Comparison of ENCODE assay signal across 14 cellular contexts in genomic region chr6:45728674-45729073, GRCh38.
DNase-seq lines count a peak whose midpoint lies in the region; ATAC-seq and TF ChIP-seq lines count a peak whose summit lies in the region.
"Had no signal": no experiment of that assay in that cellular context is flagged by ENCODE, and none has a peak within 500 bp of the region (broad histone marks: within the 10 kb centered on the region; RNA-seq: fewer than 3 reads in every experiment).

No MANE protein-coding gene starts in this region.

- in situ Hi-C loops in astrocyte of the spinal cord (cut with HindIII; ENCODE audit: low sequenced_read_pairs), result no loop called here

- TF ChIP-seq CTCF in astrocyte of the spinal cord (IDR thresholded peaks at IDR 0.05; ENCODE audit: low read depth, low read length), result no peak
- TF ChIP-seq CTCF in foreskin fibroblast (IDR thresholded peaks at IDR 0.05; ENCODE audit: low read depth, low read length), result no peak

- peak; percentile 26 for DNase-seq in DMS79 (lab: John Stamatoyannopoulos, UW)
- peak; percentile 37 for DNase-seq in LHCN-M2 (ENCODE audit: low read depth)
- DNase-seq in astrocyte of the spinal cord (ENCODE audit: low read depth, low spot score), result peak; percentile 25
- DNase-seq in foreskin fibroblast, result peak; percentile 64 to 79
- no peak for DNase-seq in T-cell
- no peak for DNase-seq in 8988T
- no peak for DNase-seq in posterior vena cava (ENCODE audit: low spot score)
- DNase-seq: activated B cell treated with CpG ODN at 0.5 μM for 24 hours; activated gamma-delta T cell treated with Interleukin-2 at 50 U/mL for 16 hours; body of pancreas; effector CD4-positive, alpha-beta T cell; heart left ventricle; SW 1271 had no signal

- POLR2A ChIA-PET in T-cell (lab: Charles Lee), result no interaction called here

- CTCF ChIA-PET in T-cell (lab: Charles Lee), result interaction anchor here in 1 of 2 donors (0.8 kb wide), 1 partner anchor 14 kb away, joined by 3 read pairs; no protein-coding TSS in a partner anchor

- H3K27me3 Mint-ChIP-seq in T-cell, result no peaks in the 10 kb centered on the region

- H3K4me3 ChIP-seq in astrocyte of the spinal cord (ENCODE audit: low read depth, low read length) (no peak overlapping the region), foreskin fibroblast (ENCODE audit: low read depth in 1 of 2, low read length in 2 of 2) (no peak overlapping the region)
- H3K4me3 ChIP-seq: body of pancreas, heart left ventricle had no signal

- intact Hi-C loops in posterior vena cava (cut with DNase I), result no loop called here

- no peak overlapping the region for H3K4me3 Mint-ChIP-seq in T-cell
- H3K4me3 Mint-ChIP-seq: activated B cell treated with CpG ODN at 0.5 μM for 24 hours had no signal

- no peak for ATAC-seq in T-cell (replicated peaks in 1 of 4)
- no peak for ATAC-seq in GM18511 (IDR thresholded peaks at IDR 0.05; ENCODE audit: unreplicated experiment)
- ATAC-seq: body of pancreas, heart left ventricle had no signal

- no peak overlapping the region for H3K27ac Mint-ChIP-seq in T-cell
- H3K27ac Mint-ChIP-seq: activated B cell treated with CpG ODN at 0.5 μM for 24 hours had no signal

- H3K36me3 Mint-ChIP-seq in T-cell, result no peaks in the 10 kb centered on the region

- H3K9me3 Mint-ChIP-seq in T-cell, result no peaks in the 10 kb centered on the region
- H3K9me3 Mint-ChIP-seq: activated B cell treated with CpG ODN at 0.5 μM for 24 hours had no signal

- H3K4me1 Mint-ChIP-seq in T-cell, result no peaks in the 10 kb centered on the region
- H3K4me1 Mint-ChIP-seq: activated B cell treated with CpG ODN at 0.5 μM for 24 hours had no signal

Comparison
In these comparisons a context has a peak if more than half of its experiments do, and no peak if none do; other contexts are left out.
1. DNase-seq: peak in DMS79 (single experiment), LHCN-M2 (single experiment), astrocyte of the spinal cord (single experiment) and foreskin fibroblast (2 of 2); none in T-cell (0 of 34), 8988T (single experiment) and posterior vena cava (single experiment).